In genomic region chr7:26184283-26185020, GRCh38 we compare ENCODE assay signal across 7 cellular contexts. TPM values are rescaled to one million over a fixed set of nuclear protein-coding genes. Genes with fewer than 3 reads are reported as not detected.
A peak's percentile ranks its signal among the peaks of the same experiment; 100 is the strongest.
DNase-seq lines count a peak whose midpoint lies in the region; ATAC-seq and TF ChIP-seq lines count a peak whose summit lies in the region.
"Not testable (repeated sequence)": the region's sequence is repeated elsewhere in the genome, so short reads cannot be mapped to it uniquely, and the experiment has no call there.

No MANE protein-coding gene starts in this region.

- H3K36me3 ChIP-seq in PC-3 (ENCODE audit: low read depth, low read length) = peaks cover 13% of the 10 kb centered on the region

- BruUV-seq in Calu3 (replicated peaks; lab: Mats Ljungman, UMichigan) = TSS peak; percentile 0
- not testable (repeated sequence) for BruUV-seq in PC-3 (replicated peaks; lab: Mats Ljungman, UMichigan)

- not testable (repeated sequence) for H3K27me3 Mint-ChIP-seq in Calu3 (ENCODE audit: unreplicated experiment); HFFc6 (ENCODE audit: insufficient read depth); activated CD4-positive, alpha-beta T cell treated with anti-CD3 and anti-CD28 coated beads for 36 hours; activated naive CD8-positive, alpha-beta T cell; nephron progenitor cell (ENCODE audit: low read depth, poor library complexity)

- not testable (repeated sequence) for ATAC-seq in PC-3; activated CD4-positive, alpha-beta T cell treated with anti-CD3 and anti-CD28 coated beads for 36 hours

- POLR2A ChIA-PET in PC-3 (lab: Charles Lee; ENCODE audit: unreplicated experiment) = not testable (repeated sequence)
- POLR2A ChIA-PET in activated CD4-positive, alpha-beta T cell treated with anti-CD3 and anti-CD28 coated beads for 36 hours (lab: Charles Lee) = interaction anchor here (0.6 to 1.2 kb wide), 2 partner anchors 17 to 24 kb away, joined by 4 read pairs; partner anchors contain the start of gene CBX3

- H3K9me2 ChIP-seq in PC-3 (replicated peaks; ENCODE audit: low read length) = not testable (repeated sequence)

- intact Hi-C loops in Calu3 (cut with micrococcal nuclease; ENCODE audit: unreplicated experiment) (loop anchor here (5.0 kb wide), 3 partner anchors 292 to 978 kb away; no protein-coding TSS in a partner anchor), PC-3 (cut with micrococcal nuclease) (loop anchor here (5.0 kb wide), 1 partner anchor 292 kb away; no protein-coding TSS in a partner anchor)
- intact Hi-C loops in activated CD4-positive, alpha-beta T cell treated with anti-CD3 and anti-CD28 coated beads for 36 hours (cut with DNase I, micrococcal nuclease) = loop anchor here in 1 of 2 experiments (5.0 kb wide), 1 partner anchor 292 kb away; no protein-coding TSS in a partner anchor

- H3K9me3 Mint-ChIP-seq in Calu3 (ENCODE audit: low read depth, unreplicated experiment); HFFc6; activated CD4-positive, alpha-beta T cell treated with anti-CD3 and anti-CD28 coated beads for 36 hours (ENCODE audit: low read depth); activated naive CD8-positive, alpha-beta T cell (ENCODE audit: low read depth); nephron progenitor cell: not testable (repeated sequence)

- TF ChIP-seq POLR2A in erythroblast (IDR thresholded peaks at IDR 0.05; ENCODE audit: low read length) = peak; percentile 7

- peak overlapping the region; percentile 20 for H3K4me3 Mint-ChIP-seq in Calu3 (ENCODE audit: low read depth, unreplicated experiment)
- not testable (repeated sequence) for H3K4me3 Mint-ChIP-seq in HFFc6; activated CD4-positive, alpha-beta T cell treated with anti-CD3 and anti-CD28 coated beads for 36 hours; activated naive CD8-positive, alpha-beta T cell; nephron progenitor cell

- not testable (repeated sequence) for H3K9me3 ChIP-seq in PC-3 (ENCODE audit: low read length)

- H3K4me1 Mint-ChIP-seq in Calu3 (ENCODE audit: low read depth, unreplicated experiment) (peaks cover 72% of the 10 kb centered on the region), HFFc6 (ENCODE audit: low read depth) (peaks cover 64% of the 10 kb centered on the region), nephron progenitor cell (peaks cover 17% of the 10 kb centered on the region)
- H3K4me1 Mint-ChIP-seq in activated CD4-positive, alpha-beta T cell treated with anti-CD3 and anti-CD28 coated beads for 36 hours = peaks cover 56% of the 10 kb centered on the region
- peaks cover 79% of the 10 kb centered on the region for H3K4me1 Mint-ChIP-seq in activated naive CD8-positive, alpha-beta T cell (ENCODE audit: low read depth)

- TF ChIP-seq CTCF in Calu3 (IDR thresholded peaks at IDR 0.05; ENCODE audit: unreplicated experiment); HFFc6 (IDR thresholded peaks at IDR 0.05); PC-3 (conservative IDR thresholded peaks at IDR 0.05; ENCODE audit: low read depth, low read length); nephron progenitor cell (IDR thresholded peaks at IDR 0.05): not testable (repeated sequence)

- peaks cover 100% of the 10 kb centered on the region for H3K36me3 Mint-ChIP-seq in Calu3 (ENCODE audit: insufficient read depth, unreplicated experiment)
- peaks cover 55% of the 10 kb centered on the region for H3K36me3 Mint-ChIP-seq in HFFc6 (ENCODE audit: low read depth)
- H3K36me3 Mint-ChIP-seq in activated CD4-positive, alpha-beta T cell treated with anti-CD3 and anti-CD28 coated beads for 36 hours (ENCODE audit: low read depth) = peaks cover 54% of the 10 kb centered on the region
- H3K36me3 Mint-ChIP-seq in activated naive CD8-positive, alpha-beta T cell = peaks cover 35% of the 10 kb centered on the region
- peaks cover 19% of the 10 kb centered on the region for H3K36me3 Mint-ChIP-seq in nephron progenitor cell (ENCODE audit: low read depth)

- H4K20me1 ChIP-seq in PC-3 (ENCODE audit: low read length) = peaks cover 27% of the 10 kb centered on the region

- not testable (repeated sequence) for H3K4me3 ChIP-seq in PC-3 (ENCODE audit: low read length)

- peaks cover 28% of the 10 kb centered on the region for H3F3A ChIP-seq in PC-3 (ENCODE audit: low read length, unreplicated experiment)

- not testable (repeated sequence) for DNase-seq in Calu3; HFFc6; activated CD4-positive, alpha-beta T cell treated with anti-CD3 and anti-CD28 coated beads for 36 hours; erythroblast (lab: John Stamatoyannopoulos, UW); nephron progenitor cell
- peak; percentile 13 for DNase-seq in PC-3

- H3K4me1 ChIP-seq in PC-3 (ENCODE audit: insufficient read depth, low read length) = not testable (repeated sequence)

- not testable (repeated sequence) for H3K27me3 ChIP-seq in PC-3 (ENCODE audit: low read length)

- not testable (repeated sequence) for H3K27ac ChIP-seq in PC-3 (ENCODE audit: low read length)

- CTCF ChIA-PET in Calu3 (lab: Charles Lee); PC-3 (lab: Charles Lee): not testable (repeated sequence)
- CTCF ChIA-PET in activated CD4-positive, alpha-beta T cell treated with anti-CD3 and anti-CD28 coated beads for 36 hours (lab: Charles Lee) = interaction anchor here (1.6 kb wide), 1 partner anchor 292 kb away, joined by 3 read pairs; no protein-coding TSS in a partner anchor

- not testable (repeated sequence) for H3K9ac ChIP-seq in PC-3 (ENCODE audit: low read length)

- not testable (repeated sequence) for H3K79me2 ChIP-seq in PC-3 (ENCODE audit: low read length)

- H2AFZ ChIP-seq in PC-3 (ENCODE audit: low read length) = not testable (repeated sequence)

- H3K4me2 ChIP-seq in PC-3 (ENCODE audit: low read length) = not testable (repeated sequence)

- H3K27ac Mint-ChIP-seq in Calu3 (ENCODE audit: unreplicated experiment) = peak overlapping the region; percentile 41
- peak overlapping the region; percentile 76 for H3K27ac Mint-ChIP-seq in HFFc6
- H3K27ac Mint-ChIP-seq in activated CD4-positive, alpha-beta T cell treated with anti-CD3 and anti-CD28 coated beads for 36 hours = peak overlapping the region; percentile 81
- H3K27ac Mint-ChIP-seq in activated naive CD8-positive, alpha-beta T cell = peak overlapping the region; percentile 82
- peak overlapping the region; percentile 57 for H3K27ac Mint-ChIP-seq in nephron progenitor cell

RNA-seq across cellular contexts. Expression of gene HNRNPA2B1, which starts 16.1 kb away (rescaled TPM):
- total RNA-seq in Calu3 (2022) (880 and 924 TPM in 2 replicates), PC-3 (2014; rRNA removed) (304 and 457 TPM in 2 replicates)
- 100 to 1,000 TPM; 403 to 643 (median 565) TPM for total RNA-seq in HFFc6 (2021; fragmentation: NEBNext Ultra II Directional; extraction: Animal tissue kit (Norgen Biotek cat#: 25700))
- total RNA-seq in activated CD4-positive, alpha-beta T cell treated with anti-CD3 and anti-CD28 coated beads for 36 hours = 100 to 1,000 TPM; 600 to 996 TPM

RNA-seq across cellular contexts. Expression of gene CBX3, which starts 17.1 kb away (rescaled TPM):
- total RNA-seq in Calu3 (2022) = 390 and 417 TPM in 2 replicates
- 100 to 1,000 TPM; 115 to 150 (median 140) TPM for total RNA-seq in HFFc6 (2021; fragmentation: NEBNext Ultra II Directional; extraction: Animal tissue kit (Norgen Biotek cat#: 25700))
- 126 and 132 TPM in 2 replicates for total RNA-seq in PC-3 (2014; rRNA removed)
- 100 to 1,000 TPM; 173 to 300 TPM for total RNA-seq in activated CD4-positive, alpha-beta T cell treated with anti-CD3 and anti-CD28 coated beads for 36 hours

RNA-seq across cellular contexts. Expression of gene NFE2L3, which starts 32.5 kb away (rescaled TPM):
- 74.3 and 108 TPM in 2 replicates for total RNA-seq in Calu3 (2022)
- 1 to 10 TPM; 2.3 to 6.5 (median 2.7) TPM for total RNA-seq in HFFc6 (2021; fragmentation: NEBNext Ultra II Directional; extraction: Animal tissue kit (Norgen Biotek cat#: 25700))
- total RNA-seq in PC-3 (2014; rRNA removed) = 40.0 and 45.2 TPM in 2 replicates
- 10 to 100 TPM; 19.9 to 23.8 TPM for total RNA-seq in activated CD4-positive, alpha-beta T cell treated with anti-CD3 and anti-CD28 coated beads for 36 hours
